ENCODE assay signal across 20 cellular contexts in the genomic region with DNA sequence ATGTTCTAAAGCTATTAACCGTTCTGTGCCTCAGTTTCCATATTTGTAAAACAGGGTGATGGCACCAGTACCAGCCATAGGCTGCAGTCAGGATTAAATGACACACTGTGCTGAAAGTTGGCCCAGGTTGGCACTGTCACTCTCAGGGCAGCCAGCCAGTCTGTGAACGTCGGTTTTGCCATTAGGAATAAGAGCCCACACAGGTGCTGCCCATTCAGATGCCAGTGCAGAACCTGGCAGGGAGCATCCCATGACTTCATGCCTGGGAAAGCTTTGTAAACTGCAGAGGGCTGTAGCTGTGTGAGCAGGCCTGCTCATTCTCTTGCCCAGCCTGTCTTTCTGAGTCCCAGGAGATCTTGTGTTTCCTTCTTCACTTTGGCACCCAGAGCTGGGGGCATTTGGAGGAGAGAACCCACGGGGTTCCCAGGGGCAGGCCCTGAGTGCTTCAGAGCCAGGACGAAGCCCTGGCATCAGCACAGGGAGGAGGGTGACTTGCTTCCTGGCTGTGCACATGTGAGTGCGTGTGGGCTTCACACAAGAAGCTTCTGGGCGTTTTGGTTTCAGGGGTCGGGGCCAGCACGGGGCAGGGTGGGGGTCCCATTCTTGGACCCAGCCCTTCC. TPM values are rescaled to one million over a fixed set of nuclear protein-coding genes. Genes with fewer than 3 reads are reported as not detected.
DNase-seq lines count a peak whose midpoint lies in the region; ATAC-seq, FAIRE-seq and TF ChIP-seq lines count a peak whose summit lies in the region.
"Had no signal": no experiment of that assay in that cellular context is flagged by ENCODE, and none has a peak within 500 bp of the region (broad histone marks: within the 10 kb centered on the region; RNA-seq: fewer than 3 reads in every experiment).

No MANE protein-coding gene starts in this region.

- H3K27ac Mint-ChIP-seq in T-helper 17 cell, result peak overlapping the region; percentile 21
- no peak overlapping the region for H3K27ac Mint-ChIP-seq in stimulated activated naive CD8-positive, alpha-beta T cell treated with anti-CD3 and anti-CD28 coated beads, Interleukin-15, amount 100 ng/mL, for 72 hours

- H3K4me1 Mint-ChIP-seq in T-helper 17 cell, result peaks cover 36% of the 10 kb centered on the region
- peaks cover 41% of the 10 kb centered on the region for H3K4me1 Mint-ChIP-seq in stimulated activated naive CD8-positive, alpha-beta T cell treated with anti-CD3 and anti-CD28 coated beads, Interleukin-15, amount 100 ng/mL, for 72 hours

- intact Hi-C loops in left lung (cut with DNase I), result no loop called here
- intact Hi-C loops in thyroid gland (cut with DNase I), result no loop called here
- intact Hi-C loops in uterus (cut with DNase I; ENCODE audit: low total_unique reads), result no loop called here

- DNase-seq in NCI-H2081 (lab: John Stamatoyannopoulos, UW) (peak; percentile 12 to 69), NCI-H2081 treated with DMSO at 0.1 percent for 48 hours (lab: John Stamatoyannopoulos, UW) (no peak), T-helper 17 cell (no peak), left lung (no peak), thyroid gland (peak; percentile 89 to 93), urothelium cell line (ENCODE audit: low spot score) (no peak), uterus (no peak)
- DNase-seq in stimulated activated naive CD8-positive, alpha-beta T cell treated with anti-CD3 and anti-CD28 coated beads, Interleukin-15, amount 100 ng/mL, for 72 hours, result no peak
- DNase-seq: activated CD8-positive, alpha-beta memory T cell treated with anti-CD3 and anti-CD28 coated beads, Interleukin-2, amount 50 U/mL, for 4 hours; activated naive CD4-positive, alpha-beta T cell; CD4-positive, CD25-positive, alpha-beta regulatory T cell; dermis blood vessel endothelial cell; DMS79; islet precursor cell; midbrain; NCI-H1048; testis had no signal

- no peak overlapping the region for H3K4me3 Mint-ChIP-seq in T-helper 17 cell
- no peak overlapping the region for H3K4me3 Mint-ChIP-seq in stimulated activated naive CD8-positive, alpha-beta T cell treated with anti-CD3 and anti-CD28 coated beads, Interleukin-15, amount 100 ng/mL, for 72 hours
- H3K4me3 Mint-ChIP-seq: CD4-positive, CD25-positive, alpha-beta regulatory T cell had no signal

- H3K4me3 ChIP-seq in left lung, result no peak overlapping the region
- no peak overlapping the region for H3K4me3 ChIP-seq in thyroid gland (replicated peaks in 1 of 3)
- no peak overlapping the region for H3K4me3 ChIP-seq in uterus
- H3K4me3 ChIP-seq: ascending aorta, right atrium auricular region, SJSA1, testis had no signal

- TF ChIP-seq CTCF in left lung (IDR thresholded peaks at IDR 0.05), result no peak
- TF ChIP-seq CTCF in thyroid gland (IDR thresholded peaks at IDR 0.05), result no peak
- no peak for TF ChIP-seq CTCF in uterus (IDR thresholded peaks at IDR 0.05)

- H3K27me3 Mint-ChIP-seq in T-helper 17 cell, result no peaks in the 10 kb centered on the region
- no peaks in the 10 kb centered on the region for H3K27me3 Mint-ChIP-seq in stimulated activated naive CD8-positive, alpha-beta T cell treated with anti-CD3 and anti-CD28 coated beads, Interleukin-15, amount 100 ng/mL, for 72 hours
- H3K27me3 Mint-ChIP-seq: CD4-positive, CD25-positive, alpha-beta regulatory T cell had no signal

- H3K27ac ChIP-seq in left lung (peak overlapping the region; percentile 57 to 80), thyroid gland (peak overlapping the region; percentile 81 to 93 (median 91)), uterus (no peak overlapping the region)
- H3K27ac ChIP-seq: ascending aorta, right atrium auricular region, SJSA1, testis had no signal

- H3K4me1 ChIP-seq in left lung (peaks cover 21 to 78% of the 10 kb centered on the region in 2 donors), thyroid gland (peaks cover 25 to 45% of the 10 kb centered on the region in 2 donors), uterus (no peaks in the 10 kb centered on the region)
- H3K4me1 ChIP-seq: SJSA1, testis had no signal

- 32 to 47% methylated on average over 9 of the region's 9 CpGs for WGBS in thyroid gland, 2 donors

- H3K9me3 Mint-ChIP-seq in stimulated activated naive CD8-positive, alpha-beta T cell treated with anti-CD3 and anti-CD28 coated beads, Interleukin-15, amount 100 ng/mL, for 72 hours, result no peaks in the 10 kb centered on the region

- peaks cover 3% of the 10 kb centered on the region for H3K36me3 Mint-ChIP-seq in T-helper 17 cell (ENCODE audit: low read depth)

- TF ChIP-seq POLR2A in thyroid gland (IDR thresholded peaks at IDR 0.05), result no peak
- TF ChIP-seq POLR2A in uterus (IDR thresholded peaks at IDR 0.05), result no peak

- ATAC-seq in T-helper 17 cell (no peak), left lung (peak; percentile 14)
- no peak for ATAC-seq in stimulated activated naive CD8-positive, alpha-beta T cell treated with anti-CD3 and anti-CD28 coated beads, Interleukin-15, amount 100 ng/mL, for 72 hours

- H3K27me3 ChIP-seq in left lung (no peaks in the 10 kb centered on the region), thyroid gland (no peaks in the 10 kb centered on the region), uterus (no peaks in the 10 kb centered on the region)
- H3K27me3 ChIP-seq: ascending aorta, right atrium auricular region, SJSA1, testis had no signal

- no peaks in the 10 kb centered on the region for H3K9me3 ChIP-seq in T-helper 17 cell (ENCODE audit: control insufficient read depth, low read length, poor library complexity, severe bottlenecking)
- H3K9me3 ChIP-seq in left lung, result no peaks in the 10 kb centered on the region
- H3K9me3 ChIP-seq in thyroid gland, result no peaks in the 10 kb centered on the region
- H3K9me3 ChIP-seq in uterus, result no peaks in the 10 kb centered on the region
- H3K9me3 ChIP-seq: ascending aorta, right atrium auricular region, SJSA1, testis had no signal

- FAIRE-seq in urothelium cell line (lab: Jason Lieb, UNC), result no peak

- peaks cover 0 to 5% of the 10 kb centered on the region in 2 donors for H3K36me3 ChIP-seq in left lung
- H3K36me3 ChIP-seq in thyroid gland, result no peaks in the 10 kb centered on the region
- H3K36me3 ChIP-seq in uterus, result no peaks in the 10 kb centered on the region
- H3K36me3 ChIP-seq: ascending aorta, right atrium auricular region, SJSA1 had no signal

RNA-seq across cellular contexts. Expression of gene ZNF710, which starts 46.9 kb away (rescaled TPM):
- total RNA-seq in T-helper 17 cell, result 10 to 100 TPM; 11.7 to 14.4 TPM
- total RNA-seq in left lung, result 10 to 100 TPM; 46.2 to 53.7 TPM
- 10 to 100 TPM in 3 of 4 donors, 1 to 10 TPM in 1; 8.9 to 17.2 (median 11.5) TPM for total RNA-seq in thyroid gland
- 10 to 100 TPM in 2 of 4 donors, 1 to 10 TPM in 2; 2.3 to 22.2 (median 8.4) TPM for total RNA-seq in uterus

RNA-seq across cellular contexts. Expression of gene IDH2, which starts 54.2 kb away (rescaled TPM):
- total RNA-seq in T-helper 17 cell (10 to 100 TPM; 45.0 to 48.8 TPM), left lung (10 to 100 TPM; 92.7 to 95.3 TPM), thyroid gland (10 to 100 TPM; 29.4 to 49.6 (median 33.5) TPM), uterus (10 to 100 TPM in 3 of 4 donors, 1 to 10 TPM in 1; 4.1 to 93.8 (median 21.5) TPM)

Comparison
In these comparisons a context has a peak if more than half of its experiments do, and no peak if none do; other contexts are left out.
1. DNase-seq: peak in NCI-H2081 (2 of 2) and thyroid gland (2 of 2); none in NCI-H2081 treated with DMSO at 0.1 percent for 48 hours (single experiment), T-helper 17 cell (0 of 3), left lung (0 of 2), urothelium cell line (single experiment), stimulated activated naive CD8-positive, alpha-beta T cell treated with anti-CD3 and anti-CD28 coated beads, Interleukin-15, amount 100 ng/mL, for 72 hours (0 of 2) and uterus (0 of 2).
2. H3K27ac ChIP-seq: peak in left lung (2 of 2) and thyroid gland (3 of 3); none in uterus (0 of 2).